ENCODE assay signal across 24 cellular contexts in the genomic region with DNA sequence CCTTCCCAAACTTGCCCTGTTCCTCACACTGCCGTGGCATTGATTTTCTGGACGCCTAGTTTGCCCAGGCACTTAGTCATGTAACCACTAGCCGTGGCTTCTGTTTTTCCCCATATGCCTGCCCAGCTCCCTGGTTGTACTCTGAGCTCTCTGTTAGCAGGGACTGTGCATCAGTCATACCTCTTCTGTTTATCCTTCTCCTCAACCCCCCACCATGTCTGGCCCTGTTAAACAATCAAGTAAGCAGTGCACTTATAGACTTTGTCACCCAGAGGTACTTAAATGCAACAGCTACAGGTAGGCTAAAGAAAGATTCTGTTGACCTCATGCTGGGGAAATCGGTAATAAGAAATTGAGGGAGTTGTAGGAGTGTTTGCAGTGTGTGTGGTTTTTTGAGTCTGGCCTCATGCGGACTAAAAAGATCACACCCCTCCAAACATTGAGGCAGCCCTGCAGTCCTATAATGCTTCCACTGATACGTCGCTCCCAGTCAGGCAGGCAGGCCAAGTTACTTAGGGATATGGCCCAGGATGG. TPM values are rescaled to one million over a fixed set of nuclear protein-coding genes. Genes with fewer than 3 reads are reported as not detected.
DNase-seq lines count a peak whose midpoint lies in the region; TF ChIP-seq lines count a peak whose summit lies in the region.
"Had no signal": no experiment of that assay in that cellular context is flagged by ENCODE, and none has a peak within 500 bp of the region (broad histone marks: within the 10 kb centered on the region; RNA-seq: fewer than 3 reads in every experiment).

No MANE protein-coding gene starts in this region.

- intact Hi-C loops in Calu3 (cut with micrococcal nuclease; ENCODE audit: unreplicated experiment) (no loop called here), posterior vena cava (cut with DNase I) (no loop called here)

- H3K27ac Mint-ChIP-seq in Calu3 (ENCODE audit: unreplicated experiment) = no peak overlapping the region
- H3K27ac Mint-ChIP-seq: H9, IgD-negative memory B cell had no signal

- no peaks in the 10 kb centered on the region for H3K36me3 Mint-ChIP-seq in Calu3 (ENCODE audit: insufficient read depth, unreplicated experiment)

- no peak overlapping the region for H3K4me3 Mint-ChIP-seq in Calu3 (ENCODE audit: low read depth, unreplicated experiment)
- H3K4me3 Mint-ChIP-seq: CD4-positive, alpha-beta memory T cell; H9; IgD-negative memory B cell had no signal

- no peaks in the 10 kb centered on the region for H3K4me1 Mint-ChIP-seq in Calu3 (ENCODE audit: low read depth, unreplicated experiment)
- H3K4me1 Mint-ChIP-seq: IgD-negative memory B cell had no signal

- H3K9me3 Mint-ChIP-seq in Calu3 (ENCODE audit: low read depth, unreplicated experiment) = no peaks in the 10 kb centered on the region
- H3K9me3 Mint-ChIP-seq: CD4-positive, alpha-beta memory T cell; IgD-negative memory B cell had no signal

- peak; percentile 26 for DNase-seq in Calu3
- peak; percentile 25 for DNase-seq in H4 (ENCODE audit: low spot score)
- DNase-seq in astrocyte of the hippocampus (ENCODE audit: low read depth, low spot score) = peak; percentile 60
- peak; percentile 14 for DNase-seq in posterior vena cava (ENCODE audit: low spot score)
- DNase-seq in superior temporal gyrus (ENCODE audit: extremely low spot score) = no peak
- no peak for DNase-seq in NCI-H748 (lab: John Stamatoyannopoulos, UW; ENCODE audit: unreplicated experiment)
- no peak for DNase-seq in Kasumi-1 (lab: John Stamatoyannopoulos, UW)
- DNase-seq: AML-193; C1 segment of cervical spinal cord; CD4-positive, alpha-beta memory T cell; COR-L47; EL; GDM1; GM23248; H9; NCI-H1092; NCI-H1417 treated with DMSO at 0.1 percent for 48 hours; NCI-H1694 treated with DMSO at 0.1 percent for 48 hours; NCI-H2081; NCI-H2171; NCI-H524; NCI-H774; SJCRH30 had no signal

- no peaks in the 10 kb centered on the region for H3K27me3 Mint-ChIP-seq in Calu3 (ENCODE audit: unreplicated experiment)
- H3K27me3 Mint-ChIP-seq: CD4-positive, alpha-beta memory T cell; IgD-negative memory B cell had no signal

- no peak for TF ChIP-seq CTCF in Calu3 (IDR thresholded peaks at IDR 0.05; ENCODE audit: unreplicated experiment)

- BruUV-seq in Calu3 (replicated peaks; lab: Mats Ljungman, UMichigan) = no TSS peak

- CTCF ChIA-PET in Calu3 (lab: Charles Lee) = interaction anchor here (0.6 to 1.7 kb wide), 3 partner anchors 17 to 66 kb away, joined by 3 to 7 read pairs (median 4); a partner anchor contains a TSS

RNA-seq across cellular contexts. Expression of a gene that starts 17.0 kb away (rescaled TPM):
- total RNA-seq in Calu3 (2022) (48.6 and 59.2 TPM in 2 replicates), posterior vena cava (10 to 100 TPM; 29.5 to 34.9 TPM)
- total RNA-seq in H4 (2014; rRNA removed; shearing (Covaris generic)) = 53.4 and 72.6 TPM in 2 replicates

RNA-seq across cellular contexts. Expression of a gene that starts 17.3 kb away (rescaled TPM):
- 56.7 and 59.0 TPM in 2 replicates for total RNA-seq in Calu3 (2022)
- 15.7 and 23.4 TPM in 2 replicates for total RNA-seq in H4 (2014; rRNA removed; shearing (Covaris generic))
- 100 to 1,000 TPM; 136 to 138 TPM for total RNA-seq in posterior vena cava

Comparison
In these comparisons a context has a peak if more than half of its experiments do, and no peak if none do; other contexts are left out.
1. DNase-seq: peak in Calu3 (single experiment), H4 (single experiment), astrocyte of the hippocampus (single experiment) and posterior vena cava (single experiment); none in superior temporal gyrus (single experiment), NCI-H748 (single experiment) and Kasumi-1 (0 of 2).